Comparison of ENCODE assay signal across 10 cellular contexts in genomic region chr3:61927332-61927731, GRCh38.
DNase-seq lines count a peak whose midpoint lies in the region; ATAC-seq, FAIRE-seq and TF ChIP-seq lines count a peak whose summit lies in the region.
"Had no signal": no experiment of that assay in that cellular context is flagged by ENCODE, and none has a peak within 500 bp of the region (broad histone marks: within the 10 kb centered on the region; RNA-seq: fewer than 3 reads in every experiment).

No MANE protein-coding gene starts in this region.

- H3K4me2 ChIP-seq in osteoblast (ENCODE audit: insufficient read depth, low read length) = peak overlapping the region; percentile 73

- DNase-seq in AG08396 (ENCODE audit: low spot score) = peak; percentile 55
- no peak for DNase-seq in WTC11 (ENCODE audit: low spot score)
- peak; percentile 52 for DNase-seq in foreskin melanocyte
- peak; percentile 63 for DNase-seq in osteoblast (ENCODE audit: insufficient read length, low spot score, missing footprints)
- no peak for DNase-seq in GM12891 (ENCODE audit: insufficient read length, low spot score)
- no peak for DNase-seq in NCI-H1092 (lab: John Stamatoyannopoulos, UW)
- DNase-seq: Peyer's patch had no signal

- peaks cover 25% of the 10 kb centered on the region for H3K79me2 ChIP-seq in osteoblast (ENCODE audit: insufficient read depth, low read length)

- no peaks in the 10 kb centered on the region for H3K27me3 Mint-ChIP-seq in WTC11 (ENCODE audit: low read depth)

- H3K27ac Mint-ChIP-seq in WTC11 = peak overlapping the region; percentile 21; the same call in 1 of the 2 replicates
- H3K27ac Mint-ChIP-seq: B cell had no signal

- no peaks in the 10 kb centered on the region for H3K9me3 Mint-ChIP-seq in WTC11

- TF ChIP-seq POLR2A in GM12891 (IDR thresholded peaks at IDR 0.05; ENCODE audit: low read depth, low read length) = no peak

- no peaks in the 10 kb centered on the region for H3K9me3 ChIP-seq in osteoblast (ENCODE audit: low read depth, low read length)
- H3K9me3 ChIP-seq: Peyer's patch had no signal

- no peaks in the 10 kb centered on the region for H4K20me1 ChIP-seq in osteoblast (ENCODE audit: insufficient read depth, low read length)

- FAIRE-seq in GM12891 (lab: Jason Lieb, UNC) = no peak

- CTCF ChIA-PET in WTC11 (lab: Charles Lee) = interaction anchor here (1.0 to 2.1 kb wide), 3 partner anchors 9 to 260 kb away, joined by 3 to 20 read pairs (median 3); no protein-coding TSS in a partner anchor

- peak overlapping the region; percentile 93 for H3K27ac ChIP-seq in osteoblast (ENCODE audit: low read depth, low read length)

- H3K4me1 Mint-ChIP-seq in WTC11 = peaks cover 76% of the 10 kb centered on the region
- H3K4me1 Mint-ChIP-seq: B cell had no signal

- peak overlapping the region; percentile 69 for H2AFZ ChIP-seq in osteoblast (ENCODE audit: low read length)

- peaks cover 22% of the 10 kb centered on the region for H3K4me1 ChIP-seq in osteoblast (ENCODE audit: insufficient read depth, low read length)

- POLR2A ChIA-PET in WTC11 (lab: Charles Lee) = no interaction called here

- no peaks in the 10 kb centered on the region for H3K27me3 ChIP-seq in osteoblast (ENCODE audit: insufficient read depth, low read length)
- H3K27me3 ChIP-seq: Peyer's patch had no signal

- TF ChIP-seq CTCF in WTC11 (IDR thresholded peaks at IDR 0.05) = no peak
- TF ChIP-seq CTCF in osteoblast (IDR thresholded peaks at IDR 0.05; ENCODE audit: extremely low read depth, low read depth, low read length) = no peak

- no peaks in the 10 kb centered on the region for H3K36me3 Mint-ChIP-seq in WTC11

- H3K4me3 Mint-ChIP-seq in WTC11 = no peak overlapping the region
- H3K4me3 Mint-ChIP-seq: B cell had no signal

- H3K4me3 ChIP-seq in osteoblast (ENCODE audit: insufficient read depth, low read length) = peak overlapping the region; percentile 36
- H3K4me3 ChIP-seq: Peyer's patch had no signal

- ATAC-seq in WTC11 (no peak), GM21515 (IDR thresholded peaks at IDR 0.05; ENCODE audit: unreplicated experiment) (no peak), GM18873 (IDR thresholded peaks at IDR 0.05; ENCODE audit: low FRiP score, unreplicated experiment) (no peak)

- H3K36me3 ChIP-seq in osteoblast (ENCODE audit: insufficient read depth, low read length) = no peaks in the 10 kb centered on the region
- H3K36me3 ChIP-seq: Peyer's patch had no signal

TF ChIP-seq in WTC11, 78 proteins besides CTCF, POLR2A, EP300 and RAD21 (continues in another document):
- TF ChIP-seq ELF4 (CRISPR knock-in tag; IDR thresholded peaks at IDR 0.05; ENCODE audit: low read depth) = no peak
- TF ChIP-seq ZNF425 (CRISPR knock-in tag; conservative IDR thresholded peaks at IDR 0.05) = no peak
- TF ChIP-seq MAX (CRISPR knock-in tag; IDR thresholded peaks at IDR 0.05) = no peak
- no peak for TF ChIP-seq IRF1 (CRISPR knock-in tag; IDR thresholded peaks at IDR 0.05)
- TF ChIP-seq ATF1 (CRISPR knock-in tag; IDR thresholded peaks at IDR 0.05) = no peak
- TF ChIP-seq PRRX2 (CRISPR knock-in tag; IDR thresholded peaks at IDR 0.05) = no peak
- TF ChIP-seq PREB (CRISPR knock-in tag; IDR thresholded peaks at IDR 0.05; ENCODE audit: borderline replicate concordance) = no peak
- TF ChIP-seq JUN (CRISPR knock-in tag; IDR thresholded peaks at IDR 0.05) = no peak

TF ChIP-seq in GM12891, 5 proteins besides CTCF, POLR2A, EP300 and RAD21:
- TF ChIP-seq SPI1 (IDR thresholded peaks at IDR 0.05; ENCODE audit: low read depth, low read length) = no peak

Comparison
In these comparisons a context has a peak if more than half of its experiments do, and no peak if none do; other contexts are left out.
1. DNase-seq: peak in AG08396 (single experiment), foreskin melanocyte (single experiment) and osteoblast (single experiment); none in WTC11 (single experiment), GM12891 (single experiment) and NCI-H1092 (single experiment).